ENCODE assay signal across 1 cellular context in the genomic region with DNA sequence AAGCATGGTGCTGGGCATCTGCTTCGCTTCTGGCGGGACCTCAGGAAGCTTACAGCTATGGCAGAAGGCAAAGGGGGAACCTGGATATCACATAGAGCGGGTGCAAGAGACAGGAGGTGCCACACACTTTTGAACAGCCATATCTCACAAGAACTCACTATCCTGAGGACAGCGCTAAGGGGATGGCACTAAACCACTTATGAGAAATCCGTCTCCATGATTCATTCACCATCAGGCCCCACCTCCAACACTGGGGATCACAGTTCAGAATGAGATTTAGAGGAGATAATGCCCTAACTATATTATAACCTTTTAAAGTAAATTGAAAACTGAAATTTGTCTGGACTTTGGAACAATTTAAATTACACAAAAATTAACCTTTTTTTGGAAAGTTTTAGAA.
TF ChIP-seq lines count a peak whose summit lies in the region.

No MANE protein-coding gene starts in this region.

TF ChIP-seq in HEK293, 187 proteins besides CTCF, POLR2A, EP300 and RAD21:
- TF ChIP-seq MZF1 (tag by site-specific recombination; IDR thresholded peaks at IDR 0.05; ENCODE audit: borderline replicate concordance), result peak; percentile 66; the same call in 1 of the 2 replicates
- TF ChIP-seq, protein P1, sequence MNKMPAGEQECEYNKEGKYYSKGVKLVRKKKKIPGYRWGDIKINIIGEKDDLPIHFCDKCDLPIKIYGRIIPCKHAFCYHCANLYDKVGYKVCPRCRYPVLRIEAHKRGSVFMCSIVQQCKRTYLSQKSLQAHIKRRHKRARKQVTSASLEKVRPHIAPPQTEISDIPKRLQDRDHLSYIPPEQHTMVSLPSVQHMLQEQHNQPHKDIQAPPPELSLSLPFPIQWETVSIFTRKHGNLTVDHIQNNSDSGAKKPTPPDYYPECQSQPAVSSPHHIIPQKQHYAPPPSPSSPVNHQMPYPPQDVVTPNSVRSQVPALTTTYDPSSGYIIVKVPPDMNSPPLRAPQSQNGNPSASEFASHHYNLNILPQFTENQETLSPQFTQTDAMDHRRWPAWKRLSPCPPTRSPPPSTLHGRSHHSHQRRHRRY (tag by site-specific recombination; IDR thresholded peaks at IDR 0.05), result no peak
